Comparison of ENCODE assay signal across 8 cellular contexts in genomic region chr20:32536861-32537656, GRCh38. TPM values are rescaled to one million over a fixed set of nuclear protein-coding genes. Genes with fewer than 3 reads are reported as not detected.
DNase-seq lines count a peak whose midpoint lies in the region; ATAC-seq lines count a peak whose summit lies in the region.

No MANE protein-coding gene starts in this region.

- no peak for DNase-seq in NT2/D1 (ENCODE audit: low read depth, low spot score)
- DNase-seq in activated effector memory CD4-positive, alpha-beta T cell treated with Interleukin-2 at 50 U/mL for 16 hours = peak; percentile 63
- DNase-seq in left cardiac atrium = no peak
- no peak for DNase-seq in Ammon's horn (ENCODE audit: low spot score)

- peak; percentile 25 for ATAC-seq in HG03354 (IDR thresholded peaks at IDR 0.05; ENCODE audit: poor library complexity, severe bottlenecking, unreplicated experiment)
- ATAC-seq in left cardiac atrium = peak; percentile 6 to 7
- ATAC-seq in GM21390 (IDR thresholded peaks at IDR 0.05; ENCODE audit: unreplicated experiment) = no peak

- peak overlapping the region; percentile 9 for H3K4me3 ChIP-seq in NT2/D1 (ENCODE audit: insufficient read length, low read depth)
- H3K4me3 ChIP-seq in skeletal muscle satellite cell (ENCODE audit: low read length) = no peak overlapping the region

- H3K36me3 ChIP-seq in ES-I3 (ENCODE audit: insufficient read depth, low read length) = no peaks in the 10 kb centered on the region
- H3K36me3 ChIP-seq in NT2/D1 (ENCODE audit: insufficient read depth, insufficient read length, low read length) = no peaks in the 10 kb centered on the region
- no peaks in the 10 kb centered on the region for H3K36me3 ChIP-seq in skeletal muscle satellite cell (ENCODE audit: insufficient read depth, low read length)

- intact Hi-C loops in left cardiac atrium (cut with DNase I) = loop anchor here in 1 of 2 donors (5.0 kb wide), 1 partner anchor 45 kb away; no protein-coding TSS in a partner anchor

- peaks cover 13% of the 10 kb centered on the region for H3K27me3 ChIP-seq in NT2/D1 (ENCODE audit: insufficient read depth, insufficient read length)
- H3K27me3 ChIP-seq in skeletal muscle satellite cell (ENCODE audit: control insufficient read depth, insufficient read depth, low read length) = peaks cover 78% of the 10 kb centered on the region

- H3K4me1 ChIP-seq in ES-I3 (ENCODE audit: insufficient read depth, low read length) (peaks cover 38% of the 10 kb centered on the region), NT2/D1 (ENCODE audit: insufficient read depth, insufficient read length) (peaks cover 21% of the 10 kb centered on the region), skeletal muscle satellite cell (ENCODE audit: control insufficient read depth, insufficient read depth, low read length) (peaks cover 8% of the 10 kb centered on the region)

- H3K9ac ChIP-seq in ES-I3 (ENCODE audit: low read depth, low read length) (peak overlapping the region; percentile 34; the same call in 1 of the 2 replicates), NT2/D1 (ENCODE audit: insufficient read length, low read depth) (peak overlapping the region; percentile 21), skeletal muscle satellite cell (ENCODE audit: low read depth, low read length) (no peak overlapping the region)

- no peaks in the 10 kb centered on the region for H3K9me3 ChIP-seq in ES-I3 (ENCODE audit: control insufficient read depth, insufficient read depth, low read length)
- no peaks in the 10 kb centered on the region for H3K9me3 ChIP-seq in NT2/D1 (ENCODE audit: insufficient read depth, low read length)
- H3K9me3 ChIP-seq in skeletal muscle satellite cell (replicated peaks; ENCODE audit: low read length) = no peaks in the 10 kb centered on the region

- H3K4me2 ChIP-seq in skeletal muscle satellite cell (ENCODE audit: low read length) = peak overlapping the region; percentile 25

RNA-seq across cellular contexts. Expression of gene NOL4L, which starts 48.1 kb away (rescaled TPM):
- 1 to 10 TPM; 8.5 to 9.7 TPM for total RNA-seq in left cardiac atrium
- total RNA-seq in skeletal muscle satellite cell (2012; rRNA removed) = 3.5 and 3.7 TPM in 2 replicates
